In the genomic region with DNA sequence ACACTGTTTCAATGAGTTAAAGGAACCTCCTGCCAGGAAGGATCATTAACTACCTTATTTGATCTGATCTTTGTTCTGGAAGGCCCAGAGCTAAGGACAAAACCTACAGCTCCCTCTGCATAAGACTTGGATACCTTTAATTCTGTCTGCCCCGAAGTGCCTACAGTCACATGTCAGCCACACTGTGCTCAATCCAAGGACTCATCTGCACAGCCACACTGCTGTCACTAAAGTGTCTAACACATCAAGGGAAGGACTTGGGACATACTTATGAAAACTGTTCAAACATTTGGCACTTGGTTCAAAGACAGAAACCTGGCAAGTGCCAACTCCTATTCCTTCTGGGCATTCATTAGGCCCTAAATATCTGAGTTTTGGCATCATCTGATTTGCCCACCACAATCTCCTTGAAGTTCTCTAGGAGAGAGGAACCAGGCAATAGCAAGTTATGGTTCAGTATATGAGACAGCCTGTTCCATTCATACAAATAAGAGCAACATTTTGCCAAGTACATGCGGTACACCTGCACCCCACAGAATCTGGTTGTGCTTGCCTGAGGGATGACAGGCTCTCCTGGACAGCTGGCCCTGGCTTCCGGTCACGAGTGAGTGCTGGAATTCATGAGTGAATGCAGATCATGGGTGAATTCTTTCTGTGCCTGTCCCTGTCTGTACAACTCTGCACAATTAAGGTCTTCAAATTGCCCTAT, we compare ENCODE assay signal across 19 cellular contexts.
"Had no signal": no experiment of that assay in that cellular context is flagged by ENCODE, and none has a peak within 500 bp of the region (broad histone marks: within the 10 kb centered on the region; RNA-seq: fewer than 3 reads in every experiment).

No MANE protein-coding gene starts in this region.

- H3K4me1 Mint-ChIP-seq: T-cell had no signal

- ATAC-seq: activated T-cell treated with anti-CD3 and anti-CD28 coated beads, Interleukin-2, amount 50 U/mL, for 4 hours; stimulated activated naive CD8-positive, alpha-beta T cell treated with anti-CD3 and anti-CD28 coated beads, Interleukin-15, Interleukin-2, amounts not matched to agents 100 U/mL and 50 U/mL, for 24 hours; T-cell had no signal

- H3K27me3 ChIP-seq: spleen had no signal

- H3K27me3 Mint-ChIP-seq: memory B cell had no signal

- H3K4me3 ChIP-seq: coronary artery, spleen had no signal

- DNase-seq: activated CD4-positive, alpha-beta T cell treated with anti-CD3 and anti-CD28 coated beads, Interleukin-2, amount 50 U/mL, for 48 hours; activated CD8-positive, alpha-beta memory T cell treated with anti-CD3 and anti-CD28 coated beads, Interleukin-2, amount 50 U/mL, for 48 hours; activated naive CD4-positive, alpha-beta T cell; activated T-cell treated with anti-CD3 and anti-CD28 coated beads, Interleukin-2, amount 50 U/mL, for 4 hours; endodermal cell; hippocampal formation; kidney glomerular epithelial cell; occipital lobe; spleen; stimulated activated CD4-positive, alpha-beta T cell treated with anti-CD3 and anti-CD28 coated beads, Interleukin-4, amount 100 ng/mL, for 4 hours; stimulated activated naive CD8-positive, alpha-beta T cell treated with anti-CD3 and anti-CD28 coated beads, Interleukin-15, Interleukin-2, amounts not matched to agents 100 U/mL and 50 U/mL, for 24 hours; T-cell; T-helper 9 cell had no signal

- H3K27ac ChIP-seq: coronary artery, spleen had no signal

- H3K9me3 Mint-ChIP-seq: activated T-cell treated with anti-CD3 and anti-CD28 coated beads, Interleukin-2, amount 50 U/mL, for 4 hours; activated T-helper 2 cell treated with anti-CD3 and anti-CD28 coated beads, Interferon-gamma antibody, Interleukin-2, Interleukin-4, amounts not matched to agents 10 μg/mL and 5 μg/mL and 100 μg/mL, durations not matched to agents 14 hours and 24 hours and 36 hours; memory B cell; nephron; T-cell had no signal

- H3K4me3 Mint-ChIP-seq: activated naive CD8-positive, alpha-beta T cell; activated T-cell treated with anti-CD3 and anti-CD28 coated beads, Interleukin-2, amount 50 U/mL, for 4 hours; endodermal cell; memory B cell; nephron; T-cell had no signal

- FAIRE-seq: astrocyte had no signal

- H3K4me1 ChIP-seq: spleen had no signal

- H3K27ac Mint-ChIP-seq: activated naive CD8-positive, alpha-beta T cell; activated T-helper 2 cell treated with anti-CD3 and anti-CD28 coated beads, Interferon-gamma antibody, Interleukin-2, Interleukin-4, amounts not matched to agents 10 μg/mL and 5 μg/mL and 100 μg/mL, durations not matched to agents 14 hours and 24 hours and 36 hours; endodermal cell; memory B cell; nephron; T-cell had no signal

- H3K36me3 ChIP-seq: spleen had no signal

- H3K36me3 Mint-ChIP-seq: activated naive CD8-positive, alpha-beta T cell; memory B cell; T-cell had no signal
